ENCODE assay signal across 1 cellular context in the genomic region with DNA sequence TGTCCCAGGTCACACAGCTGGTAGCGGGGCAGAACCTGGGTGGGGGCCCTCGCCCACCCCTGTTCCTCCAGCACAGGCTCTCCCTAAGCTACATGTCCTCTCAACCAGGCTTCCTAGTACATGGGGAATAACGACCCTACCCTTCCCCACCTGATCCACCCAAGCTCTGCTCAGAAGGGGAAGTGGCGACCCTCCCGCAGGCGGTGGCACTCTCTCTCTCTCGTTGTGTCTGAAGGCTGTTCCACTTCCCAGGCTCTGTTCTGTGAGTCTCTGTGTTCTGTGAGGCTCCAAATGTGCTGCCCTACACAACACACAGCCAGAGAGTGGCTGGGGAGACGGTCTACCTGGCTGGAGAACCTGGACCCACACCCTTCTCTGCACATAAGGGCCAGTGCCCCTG.
TF ChIP-seq lines count a peak whose summit lies in the region.

No MANE protein-coding gene starts in this region.

TF ChIP-seq in IMR-90, 13 proteins besides CTCF, POLR2A, EP300 and RAD21:
- no peak for TF ChIP-seq RFX5 (IDR thresholded peaks at IDR 0.05; ENCODE audit: low read depth, low read length)
- TF ChIP-seq CEBPB (IDR thresholded peaks at IDR 0.05; ENCODE audit: low read depth, low read length), result no peak
- no peak for TF ChIP-seq MAZ (IDR thresholded peaks at IDR 0.05; ENCODE audit: borderline replicate concordance, low read depth, low read length)
- TF ChIP-seq, protein P1, sequence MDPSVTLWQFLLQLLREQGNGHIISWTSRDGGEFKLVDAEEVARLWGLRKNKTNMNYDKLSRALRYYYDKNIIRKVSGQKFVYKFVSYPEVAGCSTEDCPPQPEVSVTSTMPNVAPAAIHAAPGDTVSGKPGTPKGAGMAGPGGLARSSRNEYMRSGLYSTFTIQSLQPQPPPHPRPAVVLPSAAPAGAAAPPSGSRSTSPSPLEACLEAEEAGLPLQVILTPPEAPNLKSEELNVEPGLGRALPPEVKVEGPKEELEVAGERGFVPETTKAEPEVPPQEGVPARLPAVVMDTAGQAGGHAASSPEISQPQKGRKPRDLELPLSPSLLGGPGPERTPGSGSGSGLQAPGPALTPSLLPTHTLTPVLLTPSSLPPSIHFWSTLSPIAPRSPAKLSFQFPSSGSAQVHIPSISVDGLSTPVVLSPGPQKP (IDR thresholded peaks at IDR 0.05; ENCODE audit: borderline replicate concordance, low read depth, low read length), result no peak
- TF ChIP-seq CHD1 (IDR thresholded peaks at IDR 0.05; ENCODE audit: low read depth, low read length), result no peak
- TF ChIP-seq, protein P2, sequence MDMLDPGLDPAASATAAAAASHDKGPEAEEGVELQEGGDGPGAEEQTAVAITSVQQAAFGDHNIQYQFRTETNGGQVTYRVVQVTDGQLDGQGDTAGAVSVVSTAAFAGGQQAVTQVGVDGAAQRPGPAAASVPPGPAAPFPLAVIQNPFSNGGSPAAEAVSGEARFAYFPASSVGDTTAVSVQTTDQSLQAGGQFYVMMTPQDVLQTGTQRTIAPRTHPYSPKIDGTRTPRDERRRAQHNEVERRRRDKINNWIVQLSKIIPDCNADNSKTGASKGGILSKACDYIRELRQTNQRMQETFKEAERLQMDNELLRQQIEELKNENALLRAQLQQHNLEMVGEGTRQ (IDR thresholded peaks at IDR 0.05; ENCODE audit: low read depth, low read length), result no peak
- no peak for TF ChIP-seq SMC3 (IDR thresholded peaks at IDR 0.05; ENCODE audit: low read depth, low read length)
- TF ChIP-seq RCOR1 (IDR thresholded peaks at IDR 0.05; ENCODE audit: insufficient replicate concordance, low read length), result no peak
- no peak for TF ChIP-seq MAFK (IDR thresholded peaks at IDR 0.05; ENCODE audit: low read depth, low read length)
- TF ChIP-seq NFE2L2 (IDR thresholded peaks at IDR 0.05; ENCODE audit: low read depth, low read length), result no peak
- TF ChIP-seq FOS (IDR thresholded peaks at IDR 0.05; ENCODE audit: low read depth, low read length), result no peak
- no peak for TF ChIP-seq BHLHE40 (IDR thresholded peaks at IDR 0.05; ENCODE audit: low read depth, low read length)
- no peak for TF ChIP-seq MXI1 (IDR thresholded peaks at IDR 0.05; ENCODE audit: borderline replicate concordance, low read depth, low read length)
